28 cellular contexts compared by ENCODE assay signal in genomic region chr7:129788993-129789392, GRCh38.
"Had no signal": no experiment of that assay in that cellular context is flagged by ENCODE, and none has a peak within 500 bp of the region (broad histone marks: within the 10 kb centered on the region; RNA-seq: fewer than 3 reads in every experiment).

No MANE protein-coding gene starts in this region.

- H3K36me3 Mint-ChIP-seq: immature natural killer cell; mesothelial cell of epicardium; naive B cell; natural killer cell; stimulated activated memory B cell treated with anti-CD40 and anti-IgM and Interleukin-4, amounts not matched to agents 10 μg/mL and 1 μg/mL and 100 μg/mL, for 72 hours; type B pancreatic cell had no signal

- H3K27ac ChIP-seq: left ventricle myocardium inferior, neutrophil, ovary, right atrium auricular region, right lobe of liver, tibial nerve, vagina had no signal

- DNase-seq: hypothalamus; immature natural killer cell; kidney; left colon; left ventricle myocardium inferior; mesendoderm; naive B cell; natural killer cell; occipital lobe; ovary; right lobe of liver; stimulated activated CD4-positive, alpha-beta T cell treated with anti-CD3 and anti-CD28 coated beads, Interleukin-1b, Interleukin-23, amount 100 ng/mL, for 48 hours; stimulated activated CD4-positive, alpha-beta T cell treated with anti-CD3 and anti-CD28 coated beads, Interleukin-2, amount 100 ng/mL, for 48 hours; stimulated activated CD4-positive, alpha-beta T cell treated with anti-CD3 and anti-CD28 coated beads, Interleukin-4, amount 100 ng/mL, for 4 hours; stimulated activated CD8-positive, alpha-beta memory T cell treated with anti-CD3 and anti-CD28 coated beads, Interleukin-4, amount 100 ng/mL, for 48 hours; stimulated activated naive CD4-positive, alpha-beta T cell treated with Interleukin-2 at 50 U/mL for 16 hours; stimulated activated naive CD8-positive, alpha-beta T cell treated with anti-CD3 and anti-CD28 coated beads, Interleukin-15, amount 100 ng/mL, for 72 hours; substantia nigra had no signal

- H3K9me3 Mint-ChIP-seq: immature natural killer cell; mesothelial cell of epicardium; naive B cell; natural killer cell; stimulated activated memory B cell treated with anti-CD40 and anti-IgM and Interleukin-4, amounts not matched to agents 10 μg/mL and 1 μg/mL and 100 μg/mL, for 72 hours; stimulated activated naive CD8-positive, alpha-beta T cell treated with anti-CD3 and anti-CD28 coated beads, Interleukin-15, amount 100 ng/mL, for 72 hours; type B pancreatic cell had no signal

- H3K4me3 ChIP-seq: left ventricle myocardium inferior, lung, ovary, right atrium auricular region, right lobe of liver, smooth muscle cell, tibial nerve, vagina had no signal

- H3K4me2 ChIP-seq: smooth muscle cell had no signal

- H3K36me3 ChIP-seq: left ventricle myocardium inferior, neutrophil, ovary, right atrium auricular region, right lobe of liver, tibial nerve, vagina had no signal

- H3K4me3 Mint-ChIP-seq: immature natural killer cell; mesothelial cell of epicardium; naive B cell; natural killer cell; stimulated activated memory B cell treated with anti-CD40 and anti-IgM and Interleukin-4, amounts not matched to agents 10 μg/mL and 1 μg/mL and 100 μg/mL, for 72 hours; stimulated activated naive CD8-positive, alpha-beta T cell treated with anti-CD3 and anti-CD28 coated beads, Interleukin-15, amount 100 ng/mL, for 72 hours; type B pancreatic cell had no signal

- H3K27ac Mint-ChIP-seq: immature natural killer cell; mesothelial cell of epicardium; naive B cell; natural killer cell; progenitor cell of endocrine pancreas; stimulated activated memory B cell treated with anti-CD40 and anti-IgM and Interleukin-4, amounts not matched to agents 10 μg/mL and 1 μg/mL and 100 μg/mL, for 72 hours; stimulated activated naive CD8-positive, alpha-beta T cell treated with anti-CD3 and anti-CD28 coated beads, Interleukin-15, amount 100 ng/mL, for 72 hours; type B pancreatic cell had no signal

- H3K27me3 ChIP-seq: ovary had no signal

- H3K9me3 ChIP-seq: left ventricle myocardium inferior, neutrophil, ovary, right atrium auricular region, right lobe of liver, tibial nerve, vagina had no signal
